ENCODE assay signal across 21 cellular contexts in genomic region chr3:194054540-194054939, GRCh38.
"Had no signal": no experiment of that assay in that cellular context is flagged by ENCODE, and none has a peak within 500 bp of the region (broad histone marks: within the 10 kb centered on the region; RNA-seq: fewer than 3 reads in every experiment).

No MANE protein-coding gene starts in this region.

- H3K9me3 ChIP-seq: colonic mucosa, neutrophil, testis had no signal

- H3K4me3 ChIP-seq: colonic mucosa, lung, spleen, testis, tibial nerve, upper lobe of right lung, vagina had no signal

- DNase-seq: colonic mucosa; effector CD4-positive, alpha-beta T cell; foreskin melanocyte; left colon; left ventricle myocardium superior; mesenchymal stem cell; naive B cell; spleen; stimulated activated CD4-positive, alpha-beta T cell treated with anti-CD3 and anti-CD28 coated beads, Interleukin-15, amount 100 ng/mL, for 24 hours; stimulated activated CD4-positive, alpha-beta T cell treated with anti-CD3 and anti-CD28 coated beads, Interleukin-1b, Interleukin-23, amount 100 ng/mL, for 48 hours; stimulated activated CD4-positive, alpha-beta T cell treated with anti-CD3 and anti-CD28 coated beads, Interleukin-4, amount 100 ng/mL, for 4 hours; stimulated activated naive B cell treated with anti-CD40 and anti-IgM and Interleukin-4, amounts not matched to agents 10 μg/mL and 1 μg/mL and 100 μg/mL, for 72 hours; stimulated activated naive CD8-positive, alpha-beta T cell treated with anti-CD3 and anti-CD28 coated beads, Interleukin-15, amount 100 ng/mL, for 72 hours; testis; upper lobe of right lung had no signal

- H3K27me3 ChIP-seq: colonic mucosa, testis, tibial nerve, upper lobe of right lung, vagina had no signal

- ATAC-seq: left colon; left ventricle myocardium superior; sciatic nerve; stimulated activated naive B cell treated with anti-CD40 and anti-IgM and Interleukin-4, amounts not matched to agents 10 μg/mL and 1 μg/mL and 100 μg/mL, for 72 hours; stimulated activated naive CD8-positive, alpha-beta T cell treated with anti-CD3 and anti-CD28 coated beads, Interleukin-15, amount 100 ng/mL, for 72 hours; upper lobe of right lung had no signal

- H3K27ac ChIP-seq: colonic mucosa, neutrophil, spleen, testis, tibial nerve, upper lobe of right lung, vagina had no signal

- H3K27ac Mint-ChIP-seq: naive B cell; nephron; stimulated activated naive B cell treated with anti-CD40 and anti-IgM and Interleukin-4, amounts not matched to agents 10 μg/mL and 1 μg/mL and 100 μg/mL, for 72 hours; stimulated activated naive CD8-positive, alpha-beta T cell treated with anti-CD3 and anti-CD28 coated beads, Interleukin-15, amount 100 ng/mL, for 72 hours had no signal

- H3K4me3 Mint-ChIP-seq: naive B cell; nephron; stimulated activated naive B cell treated with anti-CD40 and anti-IgM and Interleukin-4, amounts not matched to agents 10 μg/mL and 1 μg/mL and 100 μg/mL, for 72 hours; stimulated activated naive CD8-positive, alpha-beta T cell treated with anti-CD3 and anti-CD28 coated beads, Interleukin-15, amount 100 ng/mL, for 72 hours had no signal

- H3K36me3 ChIP-seq: colonic mucosa, neutrophil, spleen, tibial nerve, upper lobe of right lung, vagina had no signal

- H3K27me3 Mint-ChIP-seq: stimulated activated naive B cell treated with anti-CD40 and anti-IgM and Interleukin-4, amounts not matched to agents 10 μg/mL and 1 μg/mL and 100 μg/mL, for 72 hours had no signal
